8 cellular contexts compared by ENCODE assay signal in genomic region chr19:40798223-40798996, GRCh38. TPM values are rescaled to one million over a fixed set of nuclear protein-coding genes. Genes with fewer than 3 reads are reported as not detected.
A peak's percentile ranks its signal among the peaks of the same experiment; 100 is the strongest.
DNase-seq lines count a peak whose midpoint lies in the region; ATAC-seq and TF ChIP-seq lines count a peak whose summit lies in the region.

No MANE protein-coding gene starts in this region.

- H3K27ac ChIP-seq in MM.1S (ENCODE audit: low read length), result peak overlapping the region; percentile 58; the same call in 1 of the 2 replicates
- H3K27ac ChIP-seq in foreskin keratinocyte, result peak overlapping the region; percentile 2
- peak overlapping the region; percentile 30 for H3K27ac ChIP-seq in neural progenitor cell
- peak overlapping the region; percentile 92 for H3K27ac ChIP-seq in stomach smooth muscle (ENCODE audit: low read length)

- peaks cover 43% of the 10 kb centered on the region for H3K4me1 Mint-ChIP-seq in neural progenitor cell

- TF ChIP-seq CTCF in MM.1S (IDR thresholded peaks at IDR 0.05; ENCODE audit: low read length) (peak; percentile 35), foreskin keratinocyte (conservative IDR thresholded peaks at IDR 0.05) (peak; percentile 59), neural progenitor cell (IDR thresholded peaks at IDR 0.05) (peak; percentile 45)

- H3K79me2 ChIP-seq in MM.1S (ENCODE audit: low read length) (peaks cover 36% of the 10 kb centered on the region), neural progenitor cell (ENCODE audit: low read depth) (peaks cover 42% of the 10 kb centered on the region)

- H2AFZ ChIP-seq in MM.1S (ENCODE audit: low read length), result peak overlapping the region; percentile 83
- peak overlapping the region; percentile 86 for H2AFZ ChIP-seq in neural progenitor cell (replicated peaks)

- peaks cover 12% of the 10 kb centered on the region for H3K27me3 Mint-ChIP-seq in neural progenitor cell (ENCODE audit: insufficient read depth, low read depth)

- H3K4me2 ChIP-seq in MM.1S (ENCODE audit: low read depth, low read length) (peak overlapping the region; percentile 80), neural progenitor cell (peak overlapping the region; percentile 69)

- H3K27me3 ChIP-seq in MM.1S (replicated peaks; ENCODE audit: insufficient read depth, low read length) (no peaks in the 10 kb centered on the region), foreskin keratinocyte (no peaks in the 10 kb centered on the region), neural progenitor cell (no peaks in the 10 kb centered on the region), stomach smooth muscle (ENCODE audit: control insufficient read depth in 1 of 2, insufficient read depth in 2 of 2, low read length in 2 of 2) (no peaks in the 10 kb centered on the region)

- peak; percentile 82 for ATAC-seq in foreskin keratinocyte

- DNase-seq in GM03348 (ENCODE audit: low spot score), result peak; percentile 70
- peak; percentile 99 for DNase-seq in HCEC 1CT
- DNase-seq in MM.1S, result peak; percentile 99
- peak; percentile 99 for DNase-seq in SHP77 treated with DMSO at 0.1 percent for 48 hours (lab: John Stamatoyannopoulos, UW)
- DNase-seq in activated gamma-delta T cell treated with Interleukin-2 at 50 U/mL for 16 hours, result peak; percentile 100
- DNase-seq in foreskin keratinocyte, result peak; percentile 97 to 98
- peak; percentile 100 for DNase-seq in neural progenitor cell (ENCODE audit: low spot score)

- H3K9me3 ChIP-seq in MM.1S (replicated peaks; ENCODE audit: insufficient read depth, low read length) (no peaks in the 10 kb centered on the region), neural progenitor cell (ENCODE audit: low read depth) (no peaks in the 10 kb centered on the region), stomach smooth muscle (ENCODE audit: control insufficient read depth in 2 of 2, low read length in 2 of 2) (no peaks in the 10 kb centered on the region)

- no peaks in the 10 kb centered on the region for H4K20me1 ChIP-seq in MM.1S (ENCODE audit: insufficient read depth, low read length)
- peaks cover 41% of the 10 kb centered on the region for H4K20me1 ChIP-seq in neural progenitor cell (ENCODE audit: low read depth)

- H3K27ac Mint-ChIP-seq in neural progenitor cell, result peak overlapping the region; percentile 72

- H3K9me2 ChIP-seq in MM.1S (replicated peaks; ENCODE audit: insufficient read depth, low read length), result no peaks in the 10 kb centered on the region

- H3K4me3 ChIP-seq in MM.1S (ENCODE audit: low read length), result peak overlapping the region; percentile 68
- peak overlapping the region; percentile 60 for H3K4me3 ChIP-seq in neural progenitor cell
- H3K4me3 ChIP-seq in stomach smooth muscle (ENCODE audit: low read length in 2 of 2), result peak overlapping the region; percentile 68 to 85

- H3K4me3 Mint-ChIP-seq in neural progenitor cell, result peak overlapping the region; percentile 90

- peaks cover 21% of the 10 kb centered on the region for H3K4me1 ChIP-seq in MM.1S (ENCODE audit: low read length)
- peaks cover 13% of the 10 kb centered on the region for H3K4me1 ChIP-seq in foreskin keratinocyte
- peaks cover 24% of the 10 kb centered on the region for H3K4me1 ChIP-seq in neural progenitor cell
- H3K4me1 ChIP-seq in stomach smooth muscle (ENCODE audit: control insufficient read depth, insufficient read depth, low read length), result peaks cover 45% of the 10 kb centered on the region

- no peaks in the 10 kb centered on the region for H3K9me3 Mint-ChIP-seq in neural progenitor cell

- H3K36me3 Mint-ChIP-seq in neural progenitor cell, result peaks cover 5% of the 10 kb centered on the region

- H3F3A ChIP-seq in MM.1S (ENCODE audit: insufficient read depth, low read length) (0 out of 2 replicates have a peak, but pooled peaks cover 3% of the 10 kb centered on the region), neural progenitor cell (ENCODE audit: low read depth) (peaks cover 15% of the 10 kb centered on the region)

- no peaks in the 10 kb centered on the region for H3K36me3 ChIP-seq in MM.1S (replicated peaks; ENCODE audit: insufficient read depth, low read length)
- no peaks in the 10 kb centered on the region for H3K36me3 ChIP-seq in neural progenitor cell
- H3K36me3 ChIP-seq in stomach smooth muscle (ENCODE audit: control insufficient read depth in 2 of 2, insufficient read depth in 2 of 2, low read length in 2 of 2), result peaks cover 0 to 10% of the 10 kb centered on the region in 2 donors

- H3K9ac ChIP-seq in MM.1S (ENCODE audit: low read length) (peak overlapping the region; percentile 60), neural progenitor cell (no peak overlapping the region), stomach smooth muscle (ENCODE audit: low read length in 2 of 2) (peak overlapping the region; percentile 65 to 87)

RNA-seq across cellular contexts. Expression of gene EGLN2, which starts 0.6 kb away (rescaled TPM):
- total RNA-seq in foreskin keratinocyte, result 81.3 and 84.6 TPM in 2 replicates
- 73.2 and 74.2 TPM in 2 replicates for polyA plus RNA-seq in foreskin keratinocyte
- 27.0 and 97.3 TPM in 2 replicates for total RNA-seq in neural progenitor cell (ENCODE audit: low replicate concordance)

RNA-seq across cellular contexts. Expression of gene RAB4B, which starts 20.4 kb away (rescaled TPM):
- total RNA-seq in foreskin keratinocyte (13.0 and 17.0 TPM in 2 replicates), neural progenitor cell (ENCODE audit: low replicate concordance) (12.9 and 27.0 TPM in 2 replicates)
- polyA plus RNA-seq in foreskin keratinocyte, result 25.7 and 33.1 TPM in 2 replicates

RNA-seq across cellular contexts. Expression of gene MIA, which starts 23.1 kb away (rescaled TPM):
- total RNA-seq in foreskin keratinocyte, result 5.6 and 15.4 TPM in 2 replicates
- 10.0 and 23.9 TPM in 2 replicates for polyA plus RNA-seq in foreskin keratinocyte
- total RNA-seq in neural progenitor cell (ENCODE audit: low replicate concordance), result not detected in 2 replicates

RNA-seq across cellular contexts. Expression of gene SNRPA, which starts 47.4 kb away (rescaled TPM):
- total RNA-seq in foreskin keratinocyte, result 104 and 129 TPM in 2 replicates
- polyA plus RNA-seq in foreskin keratinocyte, result 121 and 130 TPM in 2 replicates
- total RNA-seq in neural progenitor cell (ENCODE audit: low replicate concordance), result 112 and 179 TPM in 2 replicates

RNA-seq across cellular contexts. Expression of gene ACTMAP, which starts 48.1 kb away (rescaled TPM):
- total RNA-seq in foreskin keratinocyte, result 2.1 and 2.5 TPM in 2 replicates
- 4.1 and 4.9 TPM in 2 replicates for polyA plus RNA-seq in foreskin keratinocyte
- 1.9 and 4.3 TPM in 2 replicates for total RNA-seq in neural progenitor cell (ENCODE audit: low replicate concordance)

Comparison
In these comparisons a context has a peak if more than half of its experiments do, and no peak if none do; other contexts are left out.
1. Peak in every context shown above with its lines: DNase-seq, ATAC-seq, H3K4me3 ChIP-seq and H3K27ac ChIP-seq.
2. H3K27ac ChIP-seq: peak in every context shown above with its lines; median percentile 92 in stomach smooth muscle; 58 in MM.1S; 30 in neural progenitor cell; 2 in foreskin keratinocyte.